ENCODE assay signal across 28 cellular contexts in genomic region chr5:144511581-144512072, GRCh38.
"Had no signal": no experiment of that assay in that cellular context is flagged by ENCODE, and none has a peak within 500 bp of the region (broad histone marks: within the 10 kb centered on the region; RNA-seq: fewer than 3 reads in every experiment).

No MANE protein-coding gene starts in this region.

- H3K4me1 Mint-ChIP-seq: immature natural killer cell, memory B cell, naive B cell had no signal

- H3K9ac ChIP-seq: neural progenitor cell had no signal

- H3K27ac Mint-ChIP-seq: effector memory CD8-positive, alpha-beta T cell; immature natural killer cell; memory B cell; naive B cell; natural killer cell treated with Interleukin-12 subunit alpha and Interleukin-12 subunit beta and Interleukin-15 and Interleukin-18, amount 100 ng/mL, for 72 hours; neural progenitor cell; type B pancreatic cell had no signal

- H3K4me3 ChIP-seq: esophagus squamous epithelium, heart right ventricle, lung, neural progenitor cell, sigmoid colon, testis, tibial artery had no signal

- H3K27ac ChIP-seq: esophagus squamous epithelium, heart right ventricle, neural progenitor cell, sigmoid colon, testis, tibial artery had no signal

- H3K9me3 Mint-ChIP-seq: memory B cell, type B pancreatic cell had no signal

- H3K4me3 Mint-ChIP-seq: effector memory CD8-positive, alpha-beta T cell; immature natural killer cell; memory B cell; naive B cell; natural killer cell treated with Interleukin-12 subunit alpha and Interleukin-12 subunit beta and Interleukin-15 and Interleukin-18, amount 100 ng/mL, for 72 hours; neural progenitor cell; type B pancreatic cell had no signal

- ATAC-seq: effector memory CD8-positive, alpha-beta T cell; heart right ventricle; left colon; natural killer cell treated with Interleukin-12 subunit alpha and Interleukin-12 subunit beta and Interleukin-15 and Interleukin-18, amount 100 ng/mL, for 72 hours had no signal

- H3K36me3 Mint-ChIP-seq: immature natural killer cell, memory B cell, naive B cell, neural progenitor cell, type B pancreatic cell had no signal

- H3K27me3 Mint-ChIP-seq: effector memory CD8-positive, alpha-beta T cell; memory B cell; naive B cell; natural killer cell treated with Interleukin-12 subunit alpha and Interleukin-12 subunit beta and Interleukin-15 and Interleukin-18, amount 100 ng/mL, for 72 hours had no signal

- DNase-seq: cortex of kidney; effector memory CD8-positive, alpha-beta T cell; erythroblast; esophagus squamous epithelium; foreskin melanocyte; glutamatergic neuron; heart right ventricle; hypothalamus; immature natural killer cell; islet precursor cell; kidney glomerular epithelial cell; left colon; naive B cell; sigmoid colon; small intestine; stimulated activated CD4-positive, alpha-beta T cell treated with anti-CD3 and anti-CD28 coated beads, Interleukin-12 subunit alpha, Interleukin-12 subunit beta, amount 100 ng/mL, for 4 hours; stimulated activated CD4-positive, alpha-beta T cell treated with anti-CD3 and anti-CD28 coated beads, Interleukin-1b, Interleukin-23, amount 100 ng/mL, for 48 hours; stimulated activated CD4-positive, alpha-beta T cell treated with anti-CD3 and anti-CD28 coated beads, Interleukin-4, amount 100 ng/mL, for 1 hour; stimulated activated CD8-positive, alpha-beta memory T cell treated with anti-CD3 and anti-CD28 coated beads, Interleukin-4, amount 100 ng/mL, for 48 hours; stimulated activated naive CD4-positive, alpha-beta T cell; substantia nigra; testis; tibial artery had no signal

- H3K4me2 ChIP-seq: neural progenitor cell had no signal

- H3K9me3 ChIP-seq: esophagus squamous epithelium, testis, tibial artery had no signal

- H2AFZ ChIP-seq: neural progenitor cell had no signal

- H3K4me1 ChIP-seq: esophagus squamous epithelium, heart right ventricle, sigmoid colon, testis, tibial artery had no signal

- H3K36me3 ChIP-seq: esophagus squamous epithelium, heart right ventricle, neural progenitor cell, sigmoid colon, tibial artery had no signal

- H3K27me3 ChIP-seq: esophagus squamous epithelium, heart right ventricle, neural progenitor cell, sigmoid colon, testis, tibial artery had no signal
